8 cellular contexts compared by ENCODE assay signal in genomic region chr4:140151700-140152014, GRCh38. TPM values are rescaled to one million over a fixed set of nuclear protein-coding genes. Genes with fewer than 3 reads are reported as not detected.
DNase-seq lines count a peak whose midpoint lies in the region; ATAC-seq and TF ChIP-seq lines count a peak whose summit lies in the region.

No MANE protein-coding gene starts in this region.

- H3K27me3 ChIP-seq in endodermal cell (ENCODE audit: control insufficient read depth, insufficient read depth, low read length, poor library complexity, severe bottlenecking), result no peaks in the 10 kb centered on the region

- H3K9me3 Mint-ChIP-seq in activated CD4-positive, alpha-beta T cell treated with anti-CD3 and anti-CD28 coated beads, Interleukin-2, amount 10 ng/mL, durations not matched to agents 24 days and 14 days, result no peaks in the 10 kb centered on the region
- H3K9me3 Mint-ChIP-seq in endodermal cell (no peaks in the 10 kb centered on the region), memory B cell (no peaks in the 10 kb centered on the region)

- peaks cover 15% of the 10 kb centered on the region for H3K4me1 ChIP-seq in endodermal cell (ENCODE audit: control insufficient read depth, insufficient read depth, low read length)

- DNase-seq in AG10803 (ENCODE audit: low read depth) (peak; percentile 56), HK-2 (ENCODE audit: unreplicated experiment) (peak; percentile 42), NCI-H526 (lab: John Stamatoyannopoulos, UW) (peak; percentile 94 to 95), endodermal cell (no peak), memory B cell (ENCODE audit: low spot score in 2 of 2) (no peak)
- DNase-seq in activated CD4-positive, alpha-beta T cell treated with anti-CD3 and anti-CD28 coated beads, Interleukin-2, amount 10 ng/mL, durations not matched to agents 24 days and 14 days, result peak; percentile 86
- peak; percentile 47 to 54 for DNase-seq in stimulated activated CD8-positive, alpha-beta memory T cell treated with anti-CD3 and anti-CD28 coated beads, Interleukin-7, amount 100 ng/mL, for 4 hours (ENCODE audit: low read depth in 2 of 2)

- TF ChIP-seq CTCF in AG10803 (conservative IDR thresholded peaks at IDR 0.05; ENCODE audit: low read length) (no peak), endodermal cell (conservative IDR thresholded peaks at IDR 0.05) (no peak)

- H3K27ac ChIP-seq in endodermal cell (ENCODE audit: low read depth, low read length), result peak overlapping the region; percentile 98

- H3K36me3 Mint-ChIP-seq in activated CD4-positive, alpha-beta T cell treated with anti-CD3 and anti-CD28 coated beads, Interleukin-2, amount 10 ng/mL, durations not matched to agents 24 days and 14 days (ENCODE audit: low read depth), result no peaks in the 10 kb centered on the region
- H3K36me3 Mint-ChIP-seq in endodermal cell (ENCODE audit: low read depth) (no peaks in the 10 kb centered on the region), memory B cell (no peaks in the 10 kb centered on the region)

- WGBS in endodermal cell (ENCODE audit: insufficient coverage in 1 of 2, insufficient read length in 1 of 2), 2 experiments, result 0% methylated on average over 2 to 10 of the region's 11 CpGs

- H3K27me3 Mint-ChIP-seq in activated CD4-positive, alpha-beta T cell treated with anti-CD3 and anti-CD28 coated beads, Interleukin-2, amount 10 ng/mL, durations not matched to agents 24 days and 14 days, result peaks cover 59% of the 10 kb centered on the region
- H3K27me3 Mint-ChIP-seq in endodermal cell (ENCODE audit: insufficient read depth) (no peaks in the 10 kb centered on the region), memory B cell (peaks cover 17% of the 10 kb centered on the region)

- intact Hi-C loops in activated CD4-positive, alpha-beta T cell treated with anti-CD3 and anti-CD28 coated beads, Interleukin-2, amount 10 ng/mL, durations not matched to agents 24 days and 14 days (cut with micrococcal nuclease), result loop anchor here (1.0 to 5.0 kb wide), 5 partner anchors 55 to 974 kb away; partner anchors contain the start of genes ELF2 and SETD7

- H3K36me3 ChIP-seq in endodermal cell (ENCODE audit: control insufficient read depth, insufficient read depth, low read length), result no peaks in the 10 kb centered on the region

- H3K4me1 Mint-ChIP-seq in activated CD4-positive, alpha-beta T cell treated with anti-CD3 and anti-CD28 coated beads, Interleukin-2, amount 10 ng/mL, durations not matched to agents 24 days and 14 days, result peaks cover 30% of the 10 kb centered on the region
- peaks cover 39% of the 10 kb centered on the region for H3K4me1 Mint-ChIP-seq in endodermal cell
- peaks cover 15% of the 10 kb centered on the region for H3K4me1 Mint-ChIP-seq in memory B cell

- peak overlapping the region; percentile 51 for H3K27ac Mint-ChIP-seq in activated CD4-positive, alpha-beta T cell treated with anti-CD3 and anti-CD28 coated beads, Interleukin-2, amount 10 ng/mL, durations not matched to agents 24 days and 14 days
- peak overlapping the region; percentile 92 for H3K27ac Mint-ChIP-seq in endodermal cell
- peak overlapping the region; percentile 58 for H3K27ac Mint-ChIP-seq in memory B cell

- H3K9ac ChIP-seq in endodermal cell (ENCODE audit: extremely low read depth, low read length, poor library complexity, severe bottlenecking), result peak overlapping the region; percentile 95

- peak overlapping the region; percentile 88 for H3K4me3 ChIP-seq in AG10803 (ENCODE audit: low read length)
- peak overlapping the region; percentile 97 for H3K4me3 ChIP-seq in endodermal cell (ENCODE audit: low read length)

- no peak for ATAC-seq in memory B cell (ENCODE audit: low read depth)
- ATAC-seq in GM18873 (IDR thresholded peaks at IDR 0.05; ENCODE audit: low FRiP score, unreplicated experiment), result no peak

- H3K9me3 ChIP-seq in endodermal cell (ENCODE audit: control insufficient read depth, low read length), result no peaks in the 10 kb centered on the region

- H3K4me3 Mint-ChIP-seq in activated CD4-positive, alpha-beta T cell treated with anti-CD3 and anti-CD28 coated beads, Interleukin-2, amount 10 ng/mL, durations not matched to agents 24 days and 14 days, result peak overlapping the region; percentile 92
- H3K4me3 Mint-ChIP-seq in endodermal cell (peak overlapping the region; percentile 98), memory B cell (peak overlapping the region; percentile 61)

RNA-seq across cellular contexts. Expression of gene MAML3, which starts 2.3 kb away (rescaled TPM):
- 0.52 and 0.54 TPM in 2 replicates for total RNA-seq in activated CD4-positive, alpha-beta T cell treated with anti-CD3 and anti-CD28 coated beads, Interleukin-2, amount 10 ng/mL, durations not matched to agents 24 days and 14 days
- 10 to 100 TPM; 29.2 to 32.2 TPM for total RNA-seq in endodermal cell
- polyA plus RNA-seq in endodermal cell (2013, experiment 1 of 2), result 16.8 TPM
- polyA plus RNA-seq in endodermal cell (2013, experiment 2 of 2), result 15.4 TPM

Comparison
In these comparisons a context has a peak if more than half of its experiments do, and no peak if none do; other contexts are left out.
1. DNase-seq: peak in AG10803 (single experiment), HK-2 (single experiment), NCI-H526 (2 of 2), activated CD4-positive, alpha-beta T cell treated with anti-CD3 and anti-CD28 coated beads, Interleukin-2, amount 10 ng/mL, durations not matched to agents 24 days and 14 days (single experiment) and stimulated activated CD8-positive, alpha-beta memory T cell treated with anti-CD3 and anti-CD28 coated beads, Interleukin-7, amount 100 ng/mL, for 4 hours (2 of 2); none in endodermal cell (single experiment) and memory B cell (0 of 2).
2. RNA of gene MAML3, which starts 2.3 kb away (total RNA-seq): 29.2 to 32.2 TPM in endodermal cell; 0.52 to 0.54 TPM in activated CD4-positive, alpha-beta T cell treated with anti-CD3 and anti-CD28 coated beads, Interleukin-2, amount 10 ng/mL, durations not matched to agents 24 days and 14 days; every median in the first group is over 10 times any median in the second.
3. Peak in every context shown above with its lines, with median percentiles within 50 percentile points of each other: H3K27ac Mint-ChIP-seq and H3K4me3 Mint-ChIP-seq.